ENCODE assay signal across 25 cellular contexts in the genomic region with DNA sequence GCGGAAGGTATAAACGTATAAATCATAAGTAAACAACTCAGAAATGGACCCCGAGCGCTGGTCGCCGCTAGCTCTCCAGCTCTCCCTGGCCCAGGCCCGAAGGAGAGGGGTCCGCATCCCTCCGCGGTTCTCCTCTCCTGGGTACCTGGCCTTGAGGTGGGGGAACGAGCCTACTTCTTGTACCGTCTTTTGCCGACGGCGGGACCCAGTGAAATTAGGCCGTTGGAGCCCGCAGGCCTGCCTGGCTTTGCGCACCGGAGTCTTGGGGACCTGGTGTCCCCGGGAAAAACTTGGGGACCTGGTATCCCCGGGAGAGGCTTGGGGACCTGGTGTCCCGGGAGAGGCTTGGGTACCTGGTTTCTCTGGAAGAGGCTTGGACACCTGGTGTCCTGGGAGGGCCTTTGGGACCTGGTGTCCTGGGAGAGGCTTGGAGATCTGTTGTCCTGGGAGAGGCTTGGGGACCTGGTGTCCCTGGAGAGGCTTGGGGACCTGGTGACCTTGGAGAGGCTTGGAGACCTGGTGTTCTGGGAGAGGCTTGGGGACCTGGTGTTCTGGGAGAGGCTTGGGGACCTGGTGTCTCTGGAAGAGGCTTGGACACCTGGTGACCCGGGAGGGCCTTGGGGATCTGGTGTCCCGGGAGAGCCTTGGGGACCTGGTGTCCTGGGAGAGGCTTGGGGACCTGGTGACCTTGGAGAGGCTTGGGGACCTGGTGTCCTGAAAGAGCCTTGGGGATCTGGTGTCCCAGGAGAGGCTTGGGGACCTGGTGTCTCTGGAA. TPM values are rescaled to one million over a fixed set of nuclear protein-coding genes. Genes with fewer than 3 reads are reported as not detected.
"Had no signal": no experiment of that assay in that cellular context is flagged by ENCODE, and none has a peak within 500 bp of the region (broad histone marks: within the 10 kb centered on the region; RNA-seq: fewer than 3 reads in every experiment).

No MANE protein-coding gene starts in this region.

- H3K27ac Mint-ChIP-seq: activated B cell treated with CpG ODN at 0.5 μM for 24 hours; activated CD4-positive, alpha-beta memory T cell treated with anti-CD3 and anti-CD28 coated beads, Interleukin-2, amount 10 ng/mL, durations not matched to agents 7 days and 5 days; activated CD4-positive, alpha-beta T cell treated with anti-CD3 and anti-CD28 coated beads for 36 hours; activated CD8-positive, alpha-beta memory T cell treated with anti-CD3 and anti-CD28 coated beads, Interleukin-2, amount 10 ng/mL, durations not matched to agents 7 days and 5 days; activated naive CD8-positive, alpha-beta T cell treated with anti-CD3 and anti-CD28 coated beads, Interleukin-2, amount 50 U/mL, for 24 hours; activated T-helper 1 cell treated with anti-CD3 and anti-CD28 coated beads, Interleukin-12 subunit alpha, Interleukin-12 subunit beta, Interleukin-2, Interleukin-4 antibody, amounts not matched to agents 30 ng/mL and 10 ng/mL and 1 ng/mL, durations not matched to agents 14 hours and 24 hours and 36 hours; stimulated activated naive CD8-positive, alpha-beta T cell treated with anti-CD3 and anti-CD28 coated beads, Interleukin-15, Interleukin-2, amounts not matched to agents 100 ng/mL and 50 ng/mL, for 24 hours had no signal

- H3K4me3 Mint-ChIP-seq: activated B cell treated with CpG ODN at 0.5 μM for 24 hours; activated CD4-positive, alpha-beta memory T cell treated with anti-CD3 and anti-CD28 coated beads, Interleukin-2, amount 10 ng/mL, durations not matched to agents 7 days and 5 days; activated CD4-positive, alpha-beta T cell treated with anti-CD3 and anti-CD28 coated beads for 36 hours; activated CD8-positive, alpha-beta memory T cell treated with anti-CD3 and anti-CD28 coated beads, Interleukin-2, amount 10 ng/mL, durations not matched to agents 7 days and 5 days; activated naive CD8-positive, alpha-beta T cell treated with anti-CD3 and anti-CD28 coated beads, Interleukin-2, amount 50 U/mL, for 24 hours; activated T-helper 1 cell treated with anti-CD3 and anti-CD28 coated beads, Interleukin-12 subunit alpha, Interleukin-12 subunit beta, Interleukin-2, Interleukin-4 antibody, amounts not matched to agents 30 ng/mL and 10 ng/mL and 1 ng/mL, durations not matched to agents 14 hours and 24 hours and 36 hours; stimulated activated naive CD8-positive, alpha-beta T cell treated with anti-CD3 and anti-CD28 coated beads, Interleukin-15, Interleukin-2, amounts not matched to agents 100 ng/mL and 50 ng/mL, for 24 hours had no signal

- H3K4me1 ChIP-seq: sigmoid colon had no signal

- H3K36me3 ChIP-seq: sigmoid colon, tibial artery had no signal

- H3K4me1 Mint-ChIP-seq: activated CD4-positive, alpha-beta memory T cell treated with anti-CD3 and anti-CD28 coated beads, Interleukin-2, amount 10 ng/mL, durations not matched to agents 7 days and 5 days; activated CD8-positive, alpha-beta memory T cell treated with anti-CD3 and anti-CD28 coated beads, Interleukin-2, amount 10 ng/mL, durations not matched to agents 7 days and 5 days had no signal

- ATAC-seq: activated CD4-positive, alpha-beta T cell treated with anti-CD3 and anti-CD28 coated beads for 36 hours; activated CD8-positive, alpha-beta memory T cell treated with anti-CD3 and anti-CD28 coated beads, Interleukin-2, amount 10 ng/mL, durations not matched to agents 7 days and 5 days; activated naive CD8-positive, alpha-beta T cell treated with anti-CD3 and anti-CD28 coated beads, Interleukin-2, amount 50 U/mL, for 24 hours; esophagus mucosa; left ventricle myocardium superior had no signal

- H3K4me3 ChIP-seq: hepatocyte, sigmoid colon, smooth muscle cell, tibial artery had no signal

- DNase-seq: activated B cell treated with CpG ODN at 0.5 μM for 24 hours; activated CD4-positive, alpha-beta memory T cell treated with anti-CD3 and anti-CD28 coated beads, Interleukin-2, amount 10 ng/mL, durations not matched to agents 7 days and 5 days; activated CD4-positive, alpha-beta T cell treated with anti-CD3 and anti-CD28 coated beads for 36 hours; activated CD8-positive, alpha-beta memory T cell treated with anti-CD3 and anti-CD28 coated beads, Interleukin-2, amount 10 ng/mL, durations not matched to agents 7 days and 5 days; activated gamma-delta T cell; activated naive CD4-positive, alpha-beta T cell treated with anti-CD3 and anti-CD28 coated beads, Interleukin-2, amount 50 U/mL, for 16 hours; activated naive CD8-positive, alpha-beta T cell treated with anti-CD3 and anti-CD28 coated beads, Interleukin-2, amount 50 U/mL, for 24 hours; effector CD4-positive, alpha-beta T cell; foreskin melanocyte; left ventricle myocardium superior; mammary epithelial cell; occipital lobe; retina; stimulated activated CD4-positive, alpha-beta T cell treated with anti-CD3 and anti-CD28 coated beads, Interleukin-4, amount 100 ng/mL, for 24 hours; T-helper 1 cell; T-helper 9 cell; tibial artery had no signal

- H3K27ac ChIP-seq: hepatocyte, sigmoid colon, tibial artery had no signal

- H3K9me3 ChIP-seq: sigmoid colon, tibial artery had no signal

- H3K9me3 Mint-ChIP-seq: activated B cell treated with CpG ODN at 0.5 μM for 24 hours; activated CD4-positive, alpha-beta memory T cell treated with anti-CD3 and anti-CD28 coated beads, Interleukin-2, amount 10 ng/mL, durations not matched to agents 7 days and 5 days; activated naive CD8-positive, alpha-beta T cell treated with anti-CD3 and anti-CD28 coated beads, Interleukin-2, amount 50 U/mL, for 24 hours; activated T-helper 1 cell treated with anti-CD3 and anti-CD28 coated beads, Interleukin-12 subunit alpha, Interleukin-12 subunit beta, Interleukin-2, Interleukin-4 antibody, amounts not matched to agents 30 ng/mL and 10 ng/mL and 1 ng/mL, durations not matched to agents 14 hours and 24 hours and 36 hours; stimulated activated naive CD8-positive, alpha-beta T cell treated with anti-CD3 and anti-CD28 coated beads, Interleukin-15, Interleukin-2, amounts not matched to agents 100 ng/mL and 50 ng/mL, for 24 hours had no signal

RNA-seq across cellular contexts. Expression of gene SHOX, which starts 12.0 kb away (rescaled TPM):
- total RNA-seq: activated B cell treated with CpG ODN at 0.5 μM for 24 hours; activated CD4-positive, alpha-beta memory T cell treated with anti-CD3 and anti-CD28 coated beads, Interleukin-2, amount 10 ng/mL, durations not matched to agents 7 days and 5 days; activated CD4-positive, alpha-beta T cell treated with anti-CD3 and anti-CD28 coated beads for 36 hours; activated CD8-positive, alpha-beta memory T cell treated with anti-CD3 and anti-CD28 coated beads, Interleukin-2, amount 10 ng/mL, durations not matched to agents 7 days and 5 days; activated T-helper 1 cell treated with anti-CD3 and anti-CD28 coated beads, Interleukin-12 subunit alpha, Interleukin-12 subunit beta, Interleukin-2, Interleukin-4 antibody, amounts not matched to agents 30 ng/mL and 10 ng/mL and 1 ng/mL, durations not matched to agents 14 hours and 24 hours and 36 hours; endothelial cell of umbilical vein; esophagus mucosa; left ventricle myocardium superior; mammary epithelial cell; posterior vena cava; smooth muscle cell had no signal
